In genomic region chr6:11202513-11203305, GRCh38 we compare ENCODE assay signal across 8 cellular contexts. TPM values are rescaled to one million over a fixed set of nuclear protein-coding genes. Genes with fewer than 3 reads are reported as not detected.
A peak's percentile ranks its signal among the peaks of the same experiment; 100 is the strongest.
DNase-seq lines count a peak whose midpoint lies in the region; ATAC-seq and TF ChIP-seq lines count a peak whose summit lies in the region.

No MANE protein-coding gene starts in this region.

- H4K20me1 ChIP-seq in PC-9 (ENCODE audit: insufficient read depth) = no peaks in the 10 kb centered on the region

- H3K79me2 ChIP-seq in PC-9 (ENCODE audit: low read depth) = peaks cover 57% of the 10 kb centered on the region

- H3K4me1 Mint-ChIP-seq in T-helper 1 cell treated with Interleukin-12 subunit alpha and Interleukin-12 subunit beta and Interleukin-4 antibody, amounts not matched to agents 30 μg/mL and 1 μg/mL, for 36 hours (ENCODE audit: low read depth) = peaks cover 69% of the 10 kb centered on the region

- peaks cover 16% of the 10 kb centered on the region for H3F3A ChIP-seq in PC-9 (ENCODE audit: insufficient read depth, low read depth)

- H3K4me1 ChIP-seq in HEK293 (ENCODE audit: control insufficient read depth, insufficient read depth, low read length) = peaks cover 18% of the 10 kb centered on the region
- H3K4me1 ChIP-seq in psoas muscle = peaks cover 17% of the 10 kb centered on the region
- peaks cover 19% of the 10 kb centered on the region for H3K4me1 ChIP-seq in PC-9 (replicated peaks; ENCODE audit: insufficient read depth)

- WGBS in psoas muscle, 3 donors = 34 to 55% (median 46%) methylated on average over 9 of the region's 9 CpGs

- no peak overlapping the region for H3K4me2 ChIP-seq in PC-9

- CTCF ChIA-PET in HEK293 (lab: Yijun Ruan, JAX) (interaction anchor here (0.6 to 1.2 kb wide), 4 partner anchors 29 to 338 kb away, joined by 3 to 6 read pairs (median 5); no protein-coding TSS in a partner anchor), PC-9 (lab: Charles Lee) (interaction anchor here (0.7 kb wide), 1 partner anchor 32 kb away, joined by 3 read pairs; no protein-coding TSS in a partner anchor)

- in situ Hi-C loops in KBM-7 (cut with MboI; ENCODE audit: low pct_unique_long_range_greater_than_20kb, low sequenced_read_pairs) = no loop called here

- H3K36me3 ChIP-seq in HEK293 (ENCODE audit: control insufficient read depth in 2 of 2, insufficient read depth in 1 of 2, low read length in 2 of 2) (no peaks in the 10 kb centered on the region), psoas muscle (ENCODE audit: insufficient read depth in 1 of 2, low read depth in 1 of 2) (no peaks in the 10 kb centered on the region), PC-9 (ENCODE audit: low read depth) (peaks cover 27% of the 10 kb centered on the region)

- no peaks in the 10 kb centered on the region for H3K27me3 ChIP-seq in psoas muscle (ENCODE audit: insufficient read depth in 3 of 3, low read length in 2 of 3)
- H3K27me3 ChIP-seq in PC-9 (ENCODE audit: insufficient read depth, low read depth) = no peaks in the 10 kb centered on the region

- H3K9me3 Mint-ChIP-seq in T-helper 1 cell treated with Interleukin-12 subunit alpha and Interleukin-12 subunit beta and Interleukin-4 antibody, amounts not matched to agents 30 μg/mL and 1 μg/mL, for 36 hours = no peaks in the 10 kb centered on the region

- H3K9me3 ChIP-seq in HEK293 (ENCODE audit: control insufficient read depth, insufficient read depth, low read depth, low read length) (no peaks in the 10 kb centered on the region), psoas muscle (no peaks in the 10 kb centered on the region), PC-9 (ENCODE audit: insufficient read depth, low read depth) (no peaks in the 10 kb centered on the region)

- peak overlapping the region; percentile 72 for H3K4me3 Mint-ChIP-seq in T-helper 1 cell treated with Interleukin-12 subunit alpha and Interleukin-12 subunit beta and Interleukin-4 antibody, amounts not matched to agents 30 μg/mL and 1 μg/mL, for 36 hours

- H3K27me3 Mint-ChIP-seq in T-helper 1 cell treated with Interleukin-12 subunit alpha and Interleukin-12 subunit beta and Interleukin-4 antibody, amounts not matched to agents 30 μg/mL and 1 μg/mL, for 36 hours (ENCODE audit: low read depth) = no peaks in the 10 kb centered on the region

- TF ChIP-seq CTCF in HEK293 (tag by site-specific recombination; IDR thresholded peaks at IDR 0.05) = no peak
- TF ChIP-seq CTCF in psoas muscle (IDR thresholded peaks at IDR 0.05) = no peak
- no peak for TF ChIP-seq CTCF in PC-9 (conservative IDR thresholded peaks at IDR 0.05)

- DNase-seq in fibroblast of peridontal ligament (ENCODE audit: extremely low read depth) = peak; percentile 47
- no peak for DNase-seq in psoas muscle
- no peak for DNase-seq in PC-9
- no peak for DNase-seq in KBM-7

- H3K27ac ChIP-seq in HEK293 (ENCODE audit: extremely low read depth, low read depth, low read length) (no peak overlapping the region; the same call in 1 of the 2 replicates), psoas muscle (peak overlapping the region; percentile 18), PC-9 (no peak overlapping the region)

- POLR2A ChIA-PET in HEK293 (lab: Yijun Ruan, JAX) (interaction anchor here (1.7 kb wide), 1 partner anchor 30 kb away, joined by 5 read pairs; the partner anchor contains the start of gene NEDD9), PC-9 (lab: Charles Lee; ENCODE audit: unreplicated experiment) (interaction anchor here (0.7 to 0.9 kb wide), 3 partner anchors 15 to 226 kb away, joined by 3 to 9 read pairs (median 5); no protein-coding TSS in a partner anchor)

- H3K4me3 ChIP-seq in HEK293 (ENCODE audit: low read depth, low read length) (no peak overlapping the region), psoas muscle (no peak overlapping the region), PC-9 (no peak overlapping the region)

- H3K27ac Mint-ChIP-seq in T-helper 1 cell treated with Interleukin-12 subunit alpha and Interleukin-12 subunit beta and Interleukin-4 antibody, amounts not matched to agents 30 μg/mL and 1 μg/mL, for 36 hours = peak overlapping the region; percentile 98

- H3K36me3 Mint-ChIP-seq in T-helper 1 cell treated with Interleukin-12 subunit alpha and Interleukin-12 subunit beta and Interleukin-4 antibody, amounts not matched to agents 30 μg/mL and 1 μg/mL, for 36 hours (ENCODE audit: low read depth) = peaks cover 58% of the 10 kb centered on the region

- ATAC-seq in psoas muscle = no peak
- no peak for ATAC-seq in GM19324 (IDR thresholded peaks at IDR 0.05; ENCODE audit: low FRiP score, unreplicated experiment)
- no peak for ATAC-seq in HG03196 (IDR thresholded peaks at IDR 0.05; ENCODE audit: unreplicated experiment)

- H3K9me2 ChIP-seq in PC-9 (ENCODE audit: insufficient read depth) = no peaks in the 10 kb centered on the region

- no peak overlapping the region for H2AFZ ChIP-seq in PC-9

- no TSS peak for BruUV-seq in PC-9 (replicated peaks; lab: Mats Ljungman, UMichigan)

- intact Hi-C loops in psoas muscle (cut with DNase I) = no loop called here
- intact Hi-C loops in PC-9 (cut with micrococcal nuclease; ENCODE audit: unreplicated experiment) = no loop called here

TF ChIP-seq in HEK293, 187 proteins besides CTCF, POLR2A, EP300 and RAD21:
- TF ChIP-seq SCRT2 (tag by site-specific recombination; IDR thresholded peaks at IDR 0.05) = peak; percentile 76
- no peak for TF ChIP-seq ZNF26 (tag by site-specific recombination; IDR thresholded peaks at IDR 0.05)

RNA-seq across cellular contexts. Expression of gene NEDD9, which starts 29.8 kb away (rescaled TPM):
- total RNA-seq in psoas muscle = 10 to 100 TPM; 11.2 to 15.7 (median 12.8) TPM
- polyA plus RNA-seq in psoas muscle = 10 to 100 TPM in 1 of 3 donors, 1 to 10 TPM in 2; 9.0 to 11.0 (median 10.0) TPM
- 35.8 and 57.5 TPM in 2 replicates for total RNA-seq in PC-9 (2021)
